In the genomic region with DNA sequence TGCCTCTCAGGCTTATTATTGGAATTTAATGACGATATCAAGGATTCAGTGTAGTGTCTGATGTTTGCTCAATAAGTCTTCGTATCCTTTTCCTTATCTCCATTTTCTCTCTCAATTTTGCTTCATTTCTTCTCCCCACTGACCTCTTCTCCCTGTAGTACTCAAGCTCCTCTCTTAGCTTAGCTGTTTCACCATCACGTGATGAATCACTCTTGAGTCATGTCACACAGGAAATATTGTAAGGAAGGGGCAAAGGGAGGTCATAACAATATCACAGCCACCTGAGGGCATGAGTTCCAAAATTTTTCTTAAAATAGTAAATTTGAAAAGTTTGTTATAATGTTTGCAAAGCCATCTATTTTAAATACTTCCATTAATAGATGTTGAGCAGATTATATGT, we compare ENCODE assay signal across 10 cellular contexts.
DNase-seq lines count a peak whose midpoint lies in the region; ATAC-seq and TF ChIP-seq lines count a peak whose summit lies in the region.
"Had no signal": no experiment of that assay in that cellular context is flagged by ENCODE, and none has a peak within 500 bp of the region (broad histone marks: within the 10 kb centered on the region; RNA-seq: fewer than 3 reads in every experiment).

No MANE protein-coding gene starts in this region.

- H3K9me3 ChIP-seq in thoracic aorta: no peaks in the 10 kb centered on the region
- no peaks in the 10 kb centered on the region for H3K9me3 ChIP-seq in esophagus muscularis mucosa

- TF ChIP-seq EP300 in esophagus muscularis mucosa (IDR thresholded peaks at IDR 0.05): no peak

- WGBS in esophagus muscularis mucosa: 67% methylated on average over 3 of the region's 3 CpGs

- ATAC-seq in HG03103 (IDR thresholded peaks at IDR 0.05; ENCODE audit: low read depth, unreplicated experiment): peak; percentile 51
- no peak for ATAC-seq in thoracic aorta (ENCODE audit: insufficient number of reproducible peaks, low FRiP score, low read depth)
- no peak for ATAC-seq in GM21528 (IDR thresholded peaks at IDR 0.05; ENCODE audit: low FRiP score, unreplicated experiment)
- no peak for ATAC-seq in HG02938 (IDR thresholded peaks at IDR 0.05; ENCODE audit: unreplicated experiment)
- ATAC-seq: activated naive CD8-positive, alpha-beta T cell treated with anti-CD3 and anti-CD28 coated beads, Interleukin-2, amount 50 U/mL, for 24 hours had no signal

- intact Hi-C loops in esophagus muscularis mucosa (cut with DNase I): no loop called here

- H3K4me3 ChIP-seq in thoracic aorta (no peak overlapping the region), esophagus muscularis mucosa (no peak overlapping the region)

- no peaks in the 10 kb centered on the region for H3K4me1 ChIP-seq in thoracic aorta (ENCODE audit: control insufficient read depth in 1 of 2, low read depth in 2 of 2)
- peaks cover 0 to 20% (median 2%) of the 10 kb centered on the region in 4 donors for H3K4me1 ChIP-seq in esophagus muscularis mucosa

- TF ChIP-seq CTCF in thoracic aorta (IDR thresholded peaks at IDR 0.05) (no peak), esophagus muscularis mucosa (IDR thresholded peaks at IDR 0.05) (no peak)

- DNase-seq in SIG-M5 (lab: John Stamatoyannopoulos, UW): peak; percentile 10
- DNase-seq in fibroblast of peridontal ligament (ENCODE audit: extremely low read depth): peak; percentile 74
- peak; percentile 14 for DNase-seq in thoracic aorta (ENCODE audit: low spot score)
- no peak for DNase-seq in esophagus muscularis mucosa (ENCODE audit: extremely low spot score)
- DNase-seq: activated CD4-positive, alpha-beta memory T cell treated with anti-CD3 and anti-CD28 coated beads for 36 hours; activated naive CD8-positive, alpha-beta T cell treated with anti-CD3 and anti-CD28 coated beads, Interleukin-2, amount 50 U/mL, for 24 hours; MM.1S had no signal

- no peak overlapping the region for H3K27ac ChIP-seq in thoracic aorta
- no peak overlapping the region for H3K27ac ChIP-seq in esophagus muscularis mucosa (replicated peaks in 1 of 4)

- H3K27me3 ChIP-seq in thoracic aorta (replicated peaks; ENCODE audit: insufficient read depth) (no peaks in the 10 kb centered on the region), esophagus muscularis mucosa (no peaks in the 10 kb centered on the region)

- H3K36me3 ChIP-seq in thoracic aorta (no peaks in the 10 kb centered on the region), esophagus muscularis mucosa (no peaks in the 10 kb centered on the region)

- TF ChIP-seq POLR2A in esophagus muscularis mucosa (IDR thresholded peaks at IDR 0.05; ENCODE audit: low read depth): no peak
